1 cellular context compared by ENCODE assay signal in the genomic region with DNA sequence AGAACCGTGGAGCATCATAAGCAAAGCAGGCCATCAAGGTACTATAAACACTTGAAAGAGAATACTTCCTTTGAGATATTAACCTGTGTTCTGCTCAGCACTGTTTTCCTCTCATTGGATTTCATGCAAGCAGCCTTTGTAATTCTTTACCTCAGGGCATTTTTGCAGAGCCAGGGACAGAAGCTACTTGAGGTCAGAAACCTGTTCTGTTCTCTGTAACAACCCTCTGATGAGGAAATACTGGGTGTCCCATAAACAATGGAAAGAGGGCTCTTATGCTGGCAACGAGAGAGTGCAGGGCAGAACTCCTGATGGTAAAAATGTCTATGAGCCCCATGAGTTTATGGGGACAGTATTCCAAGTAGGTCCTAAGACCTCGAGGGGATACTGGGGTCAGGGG.
TF ChIP-seq lines count a peak whose summit lies in the region.

No MANE protein-coding gene starts in this region.

TF ChIP-seq in A549, 52 proteins besides CTCF, POLR2A, EP300 and RAD21 (continued from another document):
- TF ChIP-seq BHLHE40 (IDR thresholded peaks at IDR 0.05; ENCODE audit: low read depth, low read length) = no peak
- no peak for TF ChIP-seq TFCP2L1 (CRISPR knock-in tag; IDR thresholded peaks at IDR 0.05)
- no peak for TF ChIP-seq FOSL2 (IDR thresholded peaks at IDR 0.05)
- no peak for TF ChIP-seq FOSL2 (CRISPR knock-in tag; IDR thresholded peaks at IDR 0.05)
- no peak for TF ChIP-seq ZSCAN20 (CRISPR knock-in tag; IDR thresholded peaks at IDR 0.05)
- TF ChIP-seq ZC3H11A (IDR thresholded peaks at IDR 0.05) = no peak
- TF ChIP-seq FOXS1 (CRISPR knock-in tag; IDR thresholded peaks at IDR 0.05) = no peak
- TF ChIP-seq SREBF2 (IDR thresholded peaks at IDR 0.05) = no peak
- no peak for TF ChIP-seq JUNB (IDR thresholded peaks at IDR 0.05)
- TF ChIP-seq SMC3 (IDR thresholded peaks at IDR 0.05) = no peak
- no peak for TF ChIP-seq HMGXB4 (CRISPR knock-in tag; IDR thresholded peaks at IDR 0.05; ENCODE audit: borderline replicate concordance)
- TF ChIP-seq NR3C1 (IDR thresholded peaks at IDR 0.05) = no peak
- no peak for TF ChIP-seq KDM5A (IDR thresholded peaks at IDR 0.05)
- TF ChIP-seq TP53 (CRISPR knock-in tag; IDR thresholded peaks at IDR 0.05) = no peak
